10 cellular contexts compared by ENCODE assay signal in genomic region chr6:56671651-56672461, GRCh38. TPM values are rescaled to one million over a fixed set of nuclear protein-coding genes. Genes with fewer than 3 reads are reported as not detected.
DNase-seq lines count a peak whose midpoint lies in the region; ATAC-seq, FAIRE-seq and TF ChIP-seq lines count a peak whose summit lies in the region.
"Had no signal": no experiment of that assay in that cellular context is flagged by ENCODE, and none has a peak within 500 bp of the region (broad histone marks: within the 10 kb centered on the region; RNA-seq: fewer than 3 reads in every experiment).

No MANE protein-coding gene starts in this region.

- H3K4me3 Mint-ChIP-seq in type B pancreatic cell = peak overlapping the region; percentile 14

- no peak overlapping the region for H3K14ac ChIP-seq in mesenchymal stem cell (ENCODE audit: low read length in 2 of 2)

- H3K9me3 ChIP-seq in mesenchymal stem cell (ENCODE audit: control insufficient read depth, low read length) = no peaks in the 10 kb centered on the region
- H3K9me3 ChIP-seq in kidney (ENCODE audit: control insufficient read depth in 1 of 2, low read length in 2 of 2) = no peaks in the 10 kb centered on the region

- ATAC-seq in GM19324 (IDR thresholded peaks at IDR 0.05; ENCODE audit: low FRiP score, unreplicated experiment) = no peak

- DNase-seq in NCI-H82 (lab: John Stamatoyannopoulos, UW) (peak; percentile 98), cerebellum (ENCODE audit: low spot score) (peak; percentile 26), mesenchymal stem cell (no peak), type B pancreatic cell (ENCODE audit: extremely low spot score, unreplicated experiment) (no peak), GM19240 (ENCODE audit: insufficient read length, low spot score) (no peak), kidney (no peak)
- DNase-seq: activated CD4-positive, alpha-beta T cell treated with anti-CD3 and anti-CD28 coated beads for 1 hour; NCI-H187; stimulated activated naive CD4-positive, alpha-beta T cell treated with Interleukin-2 at 50 U/mL for 16 hours had no signal

- peak overlapping the region; percentile 89 for H4K8ac ChIP-seq in mesenchymal stem cell (ENCODE audit: low read length)

- H3K9ac ChIP-seq in mesenchymal stem cell (ENCODE audit: low read length) (peak overlapping the region; percentile 30), kidney (ENCODE audit: low read length in 2 of 2) (no peak overlapping the region)

- peaks cover 6% of the 10 kb centered on the region for H3K4me1 ChIP-seq in mesenchymal stem cell (ENCODE audit: control insufficient read depth, insufficient read depth, low read depth, low read length)
- peaks cover 6 to 10% of the 10 kb centered on the region in 2 donors for H3K4me1 ChIP-seq in kidney (ENCODE audit: control insufficient read depth in 1 of 2, insufficient read depth in 1 of 2, low read depth in 1 of 2, low read length in 2 of 2)

- no peaks in the 10 kb centered on the region for H3K27me3 ChIP-seq in mesenchymal stem cell (ENCODE audit: control insufficient read depth in 1 of 2, insufficient read depth in 1 of 2, low read length in 2 of 2)

- peak overlapping the region; percentile 69 to 71 for H3K18ac ChIP-seq in mesenchymal stem cell (ENCODE audit: low read depth in 1 of 2, low read length in 2 of 2)

- H3K79me1 ChIP-seq in mesenchymal stem cell (replicated peaks; ENCODE audit: low read length, poor library complexity, severe bottlenecking) = peaks cover 3% of the 10 kb centered on the region

- intact Hi-C loops in kidney (cut with DNase I) = no loop called here

- H3K9me3 Mint-ChIP-seq in type B pancreatic cell = peaks cover 7% of the 10 kb centered on the region

- no peak overlapping the region for H2AFZ ChIP-seq in mesenchymal stem cell (ENCODE audit: low read depth, low read length)

- 95% methylated on average over 5 of the region's 6 CpGs for WGBS in mesenchymal stem cell

- TF ChIP-seq CTCF in type B pancreatic cell (conservative IDR thresholded peaks at IDR 0.05) = no peak
- no peak for TF ChIP-seq CTCF in kidney (IDR thresholded peaks at IDR 0.05; ENCODE audit: borderline replicate concordance, extremely low read depth, insufficient read depth)

- no peak overlapping the region for H2BK5ac ChIP-seq in mesenchymal stem cell (ENCODE audit: low read depth, low read length, poor library complexity, severe bottlenecking)

- H2AK5ac ChIP-seq in mesenchymal stem cell (ENCODE audit: low read length, severe bottlenecking) = peak overlapping the region; percentile 23

- H3K36me3 ChIP-seq in mesenchymal stem cell (ENCODE audit: control insufficient read depth in 1 of 2, insufficient read depth in 2 of 2, low read depth in 1 of 2, low read length in 2 of 2) (peaks cover 0 to 24% of the 10 kb centered on the region in 2 experiments), kidney (ENCODE audit: control insufficient read depth in 1 of 2, insufficient read depth in 2 of 2, low read length in 2 of 2) (no peaks in the 10 kb centered on the region)

- H3K4me3 ChIP-seq in mesenchymal stem cell (ENCODE audit: insufficient read depth in 1 of 2, low read depth in 1 of 2, low read length in 2 of 2) (no peak overlapping the region), kidney (ENCODE audit: low read length in 2 of 2) (no peak overlapping the region)

- H3K27me3 Mint-ChIP-seq in type B pancreatic cell = no peaks in the 10 kb centered on the region

- no peak overlapping the region for H3K4ac ChIP-seq in mesenchymal stem cell (ENCODE audit: low read depth in 1 of 2, low read length in 2 of 2)

- no peak overlapping the region for H2BK15ac ChIP-seq in mesenchymal stem cell (ENCODE audit: low read depth, poor library complexity, severe bottlenecking)

- no peak for FAIRE-seq in kidney (lab: Jason Lieb, UNC)

- H4K91ac ChIP-seq in mesenchymal stem cell (ENCODE audit: low read length) = peak overlapping the region; percentile 66

- H3K23ac ChIP-seq in mesenchymal stem cell (ENCODE audit: low read length in 2 of 2) = peak overlapping the region in 1 of 2 experiments; percentile 57

- H3K36me3 Mint-ChIP-seq in type B pancreatic cell = peaks cover 10% of the 10 kb centered on the region

- H2BK12ac ChIP-seq in mesenchymal stem cell (ENCODE audit: low read length in 2 of 2) = peak overlapping the region in 1 of 2 experiments; percentile 89

- no peak overlapping the region for H2BK120ac ChIP-seq in mesenchymal stem cell (ENCODE audit: low read depth, low read length)

- H3K4me2 ChIP-seq in mesenchymal stem cell (ENCODE audit: low read length, poor library complexity, severe bottlenecking) = no peak overlapping the region

- peaks cover 9% of the 10 kb centered on the region for H3K4me1 Mint-ChIP-seq in type B pancreatic cell (ENCODE audit: unreplicated experiment)

- H3K27ac Mint-ChIP-seq in type B pancreatic cell = peak overlapping the region; percentile 41

- H3K27ac ChIP-seq in mesenchymal stem cell (ENCODE audit: low read length, poor library complexity, severe bottlenecking) (peak overlapping the region; percentile 22), kidney (ENCODE audit: low read depth in 2 of 2, low read length in 2 of 2) (no peak overlapping the region)

RNA-seq across cellular contexts. Expression of gene DST, which starts 29.2 kb away (rescaled TPM):
- total RNA-seq in cerebellum (383 TPM), type B pancreatic cell (ENCODE audit: low replicate concordance) (116 and 139 TPM in 2 replicates), kidney (259 TPM)
- polyA plus RNA-seq in mesenchymal stem cell (2013, experiment 1 of 2) = 35.4 TPM
- polyA plus RNA-seq in mesenchymal stem cell (2013, experiment 2 of 2) = 31.9 TPM
- polyA plus RNA-seq in kidney (ENCODE audit: insufficient read depth, low read depth, low replicate concordance) = 68.2 TPM

Comparison
In these comparisons a context has a peak if more than half of its experiments do, and no peak if none do; other contexts are left out.
1. DNase-seq: peak in NCI-H82 (single experiment) and cerebellum (single experiment); none in mesenchymal stem cell (single experiment), type B pancreatic cell (single experiment), GM19240 (single experiment) and kidney (single experiment).